1 cellular context compared by ENCODE assay signal in genomic region chr11:107591446-107592236, GRCh38.
TF ChIP-seq lines count a peak whose summit lies in the region.

No MANE protein-coding gene starts in this region.

TF ChIP-seq in IMR-90, 13 proteins besides CTCF, POLR2A, EP300 and RAD21:
- TF ChIP-seq ELK1 (IDR thresholded peaks at IDR 0.05; ENCODE audit: borderline replicate concordance, low read depth, low read length), result no peak
- TF ChIP-seq MAFK (IDR thresholded peaks at IDR 0.05; ENCODE audit: low read depth, low read length), result no peak
- no peak for TF ChIP-seq RCOR1 (IDR thresholded peaks at IDR 0.05; ENCODE audit: insufficient replicate concordance, low read length)
- no peak for TF ChIP-seq MXI1 (IDR thresholded peaks at IDR 0.05; ENCODE audit: borderline replicate concordance, low read depth, low read length)
- no peak for TF ChIP-seq BHLHE40 (IDR thresholded peaks at IDR 0.05; ENCODE audit: low read depth, low read length)
- no peak for TF ChIP-seq CHD1 (IDR thresholded peaks at IDR 0.05; ENCODE audit: low read depth, low read length)
- TF ChIP-seq NFE2L2 (IDR thresholded peaks at IDR 0.05; ENCODE audit: low read depth, low read length), result no peak
TF ChIP-seq in IMR-90: peak in this region for 0.
